Comparison of ENCODE assay signal across 14 cellular contexts in genomic region chr3:178537123-178537754, GRCh38. TPM values are rescaled to one million over a fixed set of nuclear protein-coding genes. Genes with fewer than 3 reads are reported as not detected.
A peak's percentile ranks its signal among the peaks of the same experiment; 100 is the strongest.
DNase-seq lines count a peak whose midpoint lies in the region; ATAC-seq and TF ChIP-seq lines count a peak whose summit lies in the region.
"Had no signal": no experiment of that assay in that cellular context is flagged by ENCODE, and none has a peak within 500 bp of the region (broad histone marks: within the 10 kb centered on the region; RNA-seq: fewer than 3 reads in every experiment).

No MANE protein-coding gene starts in this region.

- WGBS in H9 (ENCODE audit: extremely low coverage, insufficient read length, low lambda C conversion rate): no CpG with 5 or more reads among the region's 7 CpGs

- H3K23ac ChIP-seq in H9 (ENCODE audit: insufficient read length, low read depth, low read length): no peak overlapping the region

- no peaks in the 10 kb centered on the region for H3K36me3 ChIP-seq in iPS-20b (ENCODE audit: insufficient read depth, low read depth, low read length)

- H3K4me1 ChIP-seq in H9 (ENCODE audit: insufficient read depth, low read length): peaks cover 5% of the 10 kb centered on the region; the same call in 1 of the 2 replicates
- H3K4me1 ChIP-seq in iPS-20b (ENCODE audit: insufficient read depth, low read length): peaks cover 27% of the 10 kb centered on the region

- H3T11ph ChIP-seq in H9 (ENCODE audit: low read length): no peak overlapping the region

- intact Hi-C loops in activated CD4-positive, alpha-beta memory T cell treated with anti-CD3 and anti-CD28 coated beads for 36 hours (cut with micrococcal nuclease): no loop called here

- H3K18ac ChIP-seq in H9 (ENCODE audit: insufficient read length, low read depth, low read length): no peak overlapping the region

- ATAC-seq in WTC11: peak; percentile 37
- ATAC-seq in HG02588 (IDR thresholded peaks at IDR 0.05; ENCODE audit: unreplicated experiment): no peak
- ATAC-seq: stimulated activated naive B cell treated with anti-CD40 and anti-IgM and Interleukin-4, amounts not matched to agents 10 μg/mL and 1 μg/mL and 100 μg/mL, for 72 hours had no signal

- no peaks in the 10 kb centered on the region for H3K9me3 ChIP-seq in H9 (ENCODE audit: control insufficient read depth, low read depth, low read length)
- no peaks in the 10 kb centered on the region for H3K9me3 ChIP-seq in iPS-20b (ENCODE audit: insufficient read depth, low read depth, low read length)

- no peak overlapping the region for H4K5ac ChIP-seq in H9 (ENCODE audit: insufficient read length, low read depth, low read length)

- no peak overlapping the region for H3K4ac ChIP-seq in H9 (ENCODE audit: low read depth, low read length)

- no peak overlapping the region for H3K56ac ChIP-seq in H9 (ENCODE audit: insufficient read length, low read depth, low read length)

- H4K91ac ChIP-seq in H9 (ENCODE audit: insufficient read length, low read depth, low read length): no peak overlapping the region

- no peak overlapping the region for H2AFZ ChIP-seq in H9 (ENCODE audit: low read length)

- peak overlapping the region; percentile 18 for H3K9ac ChIP-seq in H9 (ENCODE audit: extremely low read depth, insufficient read length, low read length)
- peak overlapping the region; percentile 37; the same call in 1 of the 2 replicates for H3K9ac ChIP-seq in iPS-20b (ENCODE audit: low read depth, low read length)

- H3K27ac Mint-ChIP-seq in H9: peak overlapping the region in 1 of 3 experiments; percentile 65; a peak in 3 of 7 replicates
- peak overlapping the region; percentile 59 for H3K27ac Mint-ChIP-seq in WTC11
- no peak overlapping the region for H3K27ac Mint-ChIP-seq in activated CD4-positive, alpha-beta memory T cell treated with anti-CD3 and anti-CD28 coated beads for 36 hours
- H3K27ac Mint-ChIP-seq: activated T-cell treated with anti-CD3 and anti-CD28 coated beads, Interleukin-2, amount 50 U/mL, for 24 hours; dendritic cell treated with granulocyte-macrophage colony-stimulating factor and Interleukin-4, amounts not matched to agents 40 ng/mL and 50 ng/mL, for 4 days; stimulated activated naive B cell treated with anti-CD40 and anti-IgM and Interleukin-4, amounts not matched to agents 10 μg/mL and 1 μg/mL and 100 μg/mL, for 72 hours had no signal

- peaks cover 7% of the 10 kb centered on the region for H3K23me2 ChIP-seq in H9 (ENCODE audit: insufficient read length, low read depth, low read length, poor library complexity, severe bottlenecking)

- H4K20me1 ChIP-seq in H9 (ENCODE audit: control insufficient read depth, insufficient read depth, insufficient read length): no peaks in the 10 kb centered on the region

- peaks cover 38 to 46% of the 10 kb centered on the region in 2 experiments for H3K4me1 Mint-ChIP-seq in H9
- peaks cover 67% of the 10 kb centered on the region for H3K4me1 Mint-ChIP-seq in WTC11
- H3K4me1 Mint-ChIP-seq in activated CD4-positive, alpha-beta memory T cell treated with anti-CD3 and anti-CD28 coated beads for 36 hours (ENCODE audit: low read depth): peaks cover 8% of the 10 kb centered on the region

- H3K4me3 ChIP-seq in iPS-20b (ENCODE audit: low read length) (peak overlapping the region; percentile 67), skin epidermis (peak overlapping the region in 4 of 7 experiments; percentile 10 to 28 (median 22))

- no peak for DNase-seq in H9
- DNase-seq in WTC11 (ENCODE audit: low spot score): no peak
- no peak for DNase-seq in SW480 (ENCODE audit: low spot score)
- DNase-seq in activated CD4-positive, alpha-beta memory T cell treated with anti-CD3 and anti-CD28 coated beads for 36 hours: no peak
- DNase-seq in effector CD4-positive, alpha-beta T cell: no peak
- DNase-seq: activated T-cell treated with anti-CD3 and anti-CD28 coated beads, Interleukin-2, amount 50 U/mL, for 24 hours; DND-41; stimulated activated CD4-positive, alpha-beta T cell treated with anti-CD3 and anti-CD28 coated beads, Interleukin-12 subunit alpha, Interleukin-12 subunit beta, amount 100 ng/mL, for 4 hours; stimulated activated naive B cell treated with anti-CD40 and anti-IgM and Interleukin-4, amounts not matched to agents 10 μg/mL and 1 μg/mL and 100 μg/mL, for 72 hours; T-helper 2 cell had no signal

- POLR2A ChIA-PET in WTC11 (lab: Charles Lee): no interaction called here
- POLR2A ChIA-PET in activated CD4-positive, alpha-beta memory T cell treated with anti-CD3 and anti-CD28 coated beads for 36 hours (lab: Charles Lee): no interaction called here

- CTCF ChIA-PET in WTC11 (lab: Charles Lee): no interaction called here
- CTCF ChIA-PET in activated CD4-positive, alpha-beta memory T cell treated with anti-CD3 and anti-CD28 coated beads for 36 hours (lab: Charles Lee): no interaction called here

- H2BK5ac ChIP-seq in H9 (ENCODE audit: insufficient read length, low read length): no peak overlapping the region

- no peaks in the 10 kb centered on the region for H3K79me1 ChIP-seq in H9 (ENCODE audit: insufficient read depth, low read depth, low read length, poor library complexity, severe bottlenecking)

- H3K14ac ChIP-seq in H9 (ENCODE audit: insufficient read depth, low read length): no peak overlapping the region

- H3K79me2 ChIP-seq in H9 (ENCODE audit: insufficient read depth, low read length): no peaks in the 10 kb centered on the region

- H3K4me3 Mint-ChIP-seq in H9 (peak overlapping the region; percentile 51 to 76), WTC11 (peak overlapping the region; percentile 70)
- no peak overlapping the region for H3K4me3 Mint-ChIP-seq in activated CD4-positive, alpha-beta memory T cell treated with anti-CD3 and anti-CD28 coated beads for 36 hours
- H3K4me3 Mint-ChIP-seq: activated T-cell treated with anti-CD3 and anti-CD28 coated beads, Interleukin-2, amount 50 U/mL, for 24 hours; dendritic cell treated with granulocyte-macrophage colony-stimulating factor and Interleukin-4, amounts not matched to agents 40 ng/mL and 50 ng/mL, for 4 days; stimulated activated naive B cell treated with anti-CD40 and anti-IgM and Interleukin-4, amounts not matched to agents 10 μg/mL and 1 μg/mL and 100 μg/mL, for 72 hours had no signal

- H2AK5ac ChIP-seq in H9 (ENCODE audit: insufficient read length, low read length): no peak overlapping the region

- H3K27ac ChIP-seq in H9 (ENCODE audit: insufficient read length, low read depth, low read length) (peak overlapping the region; percentile 51), iPS-20b (ENCODE audit: low read length) (no peak overlapping the region), skin epidermis (no peak overlapping the region)

- no peak for TF ChIP-seq CTCF in H9 (conservative IDR thresholded peaks at IDR 0.05)
- no peak for TF ChIP-seq CTCF in WTC11 (IDR thresholded peaks at IDR 0.05)

- H3K36me3 Mint-ChIP-seq in H9 (ENCODE audit: insufficient read depth in 1 of 3, low read depth in 3 of 3) (no peaks in the 10 kb centered on the region), WTC11 (no peaks in the 10 kb centered on the region)
- H3K36me3 Mint-ChIP-seq in activated CD4-positive, alpha-beta memory T cell treated with anti-CD3 and anti-CD28 coated beads for 36 hours: no peaks in the 10 kb centered on the region
- H3K36me3 Mint-ChIP-seq: stimulated activated naive B cell treated with anti-CD40 and anti-IgM and Interleukin-4, amounts not matched to agents 10 μg/mL and 1 μg/mL and 100 μg/mL, for 72 hours had no signal

- H2BK12ac ChIP-seq in H9 (ENCODE audit: insufficient read length, low read depth, low read length): no peak overlapping the region

- H4K8ac ChIP-seq in H9 (replicated peaks; ENCODE audit: insufficient read length, low read depth, low read length): no peak overlapping the region

- H3K27me3 ChIP-seq in H9 (ENCODE audit: insufficient read depth, low read length) (no peaks in the 10 kb centered on the region), iPS-20b (ENCODE audit: insufficient read depth, low read length) (peaks cover 14% of the 10 kb centered on the region; the same call in 1 of the 2 replicates)

- no peak overlapping the region for H2BK20ac ChIP-seq in H9 (ENCODE audit: low read depth, low read length, poor library complexity, severe bottlenecking)

- no peak overlapping the region for H2BK120ac ChIP-seq in H9 (ENCODE audit: low read depth, low read length, poor library complexity, severe bottlenecking)

- H3K4me2 ChIP-seq in H9 (ENCODE audit: insufficient read depth, insufficient read length, low read length): peak overlapping the region; percentile 99

- H3K27me3 Mint-ChIP-seq in H9 (ENCODE audit: low read depth) (peaks cover 6% of the 10 kb centered on the region), WTC11 (ENCODE audit: low read depth) (no peaks in the 10 kb centered on the region)
- peaks cover 38% of the 10 kb centered on the region for H3K27me3 Mint-ChIP-seq in activated CD4-positive, alpha-beta memory T cell treated with anti-CD3 and anti-CD28 coated beads for 36 hours

- no peak overlapping the region for H2BK15ac ChIP-seq in H9 (ENCODE audit: low read depth, low read length)

- H3K9me3 Mint-ChIP-seq in H9 (no peaks in the 10 kb centered on the region), WTC11 (no peaks in the 10 kb centered on the region)
- no peaks in the 10 kb centered on the region for H3K9me3 Mint-ChIP-seq in activated CD4-positive, alpha-beta memory T cell treated with anti-CD3 and anti-CD28 coated beads for 36 hours
- H3K9me3 Mint-ChIP-seq: activated T-cell treated with anti-CD3 and anti-CD28 coated beads, Interleukin-2, amount 50 U/mL, for 24 hours; dendritic cell treated with granulocyte-macrophage colony-stimulating factor and Interleukin-4, amounts not matched to agents 40 ng/mL and 50 ng/mL, for 4 days; stimulated activated naive B cell treated with anti-CD40 and anti-IgM and Interleukin-4, amounts not matched to agents 10 μg/mL and 1 μg/mL and 100 μg/mL, for 72 hours had no signal

TF ChIP-seq in WTC11, 78 proteins besides CTCF, POLR2A, EP300 and RAD21 (continues in another document):
- TF ChIP-seq HMGXB4 (CRISPR knock-in tag; IDR thresholded peaks at IDR 0.05): no peak

RNA-seq across cellular contexts. Expression of gene KCNMB2, which starts 1.0 kb away (rescaled TPM):
- total RNA-seq in H9 (2021): not detected in 2 replicates
- not detected in 3 replicates for total RNA-seq in WTC11 (2021)
- total RNA-seq in activated CD4-positive, alpha-beta memory T cell treated with anti-CD3 and anti-CD28 coated beads for 36 hours: not detected
